Comparison of ENCODE assay signal across 8 cellular contexts in the genomic region with DNA sequence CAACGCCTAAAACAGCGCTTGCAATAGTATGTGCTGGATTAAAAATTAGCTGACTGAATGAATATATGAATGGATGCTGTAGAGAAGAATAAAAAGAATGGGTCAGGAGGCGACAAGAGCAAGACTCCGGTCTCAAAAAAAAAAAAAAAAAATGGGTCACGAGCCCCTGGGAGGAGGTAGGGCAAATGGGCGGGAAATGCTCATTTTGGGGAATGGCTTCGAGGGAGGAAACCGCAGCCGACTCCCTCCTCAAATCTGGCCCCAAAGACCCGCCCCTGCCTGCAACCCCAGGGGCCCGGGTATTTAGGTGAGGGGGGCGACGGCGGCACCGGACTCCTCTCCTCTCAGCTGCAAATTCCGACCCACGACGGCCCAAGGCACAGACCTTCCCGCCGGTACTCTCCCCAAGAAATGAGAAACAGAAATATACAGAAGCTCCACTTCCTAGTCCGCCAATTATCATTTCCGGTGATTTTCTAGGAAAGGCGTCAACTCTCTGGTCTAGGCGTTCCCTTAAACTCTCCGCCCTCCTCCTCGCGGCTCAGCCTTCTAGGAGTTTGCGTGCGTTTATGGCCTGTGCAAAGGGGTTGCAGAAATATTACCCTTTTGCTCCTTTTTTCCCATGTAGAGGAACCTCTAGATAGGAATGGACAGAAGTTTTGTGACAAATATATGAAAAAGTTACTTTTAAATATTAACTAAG. TPM values are rescaled to one million over a fixed set of nuclear protein-coding genes. Genes with fewer than 3 reads are reported as not detected.
DNase-seq lines count a peak whose midpoint lies in the region; ATAC-seq and TF ChIP-seq lines count a peak whose summit lies in the region.

A gene (minus strand): TSS at position 133 of the 703 bp plus-strand sequence. CDS start 1,361 bp downstream, outside the sequence.

- TF ChIP-seq CTCF in heart left ventricle (IDR thresholded peaks at IDR 0.05): no peak

- H3K36me3 Mint-ChIP-seq in activated naive CD8-positive, alpha-beta T cell: no peaks in the 10 kb centered on the region

- H3K27me3 ChIP-seq in heart left ventricle: peaks cover 0 to 20% (median 1%) of the 10 kb centered on the region in 9 donors
- H3K27me3 ChIP-seq in trophoblast cell (ENCODE audit: insufficient read depth, low read length): no peaks in the 10 kb centered on the region

- H3K79me1 ChIP-seq in trophoblast cell (ENCODE audit: low read length): peaks cover 2% of the 10 kb centered on the region

- no peak within 1 kb of the TSS for H3K23ac ChIP-seq in trophoblast cell (ENCODE audit: low read length)

- H3K4me1 Mint-ChIP-seq in activated naive CD8-positive, alpha-beta T cell (ENCODE audit: low read depth): peaks cover 18% of the 10 kb centered on the region

- H2AK5ac ChIP-seq in trophoblast cell (ENCODE audit: low read length): no peak within 1 kb of the TSS

- H3K9me3 ChIP-seq in heart left ventricle (no peaks in the 10 kb centered on the region), trophoblast cell (ENCODE audit: insufficient read depth, low read depth, low read length) (no peaks in the 10 kb centered on the region)

- H2AFZ ChIP-seq in trophoblast cell (ENCODE audit: insufficient read depth, low read length, poor library complexity): peak within 1 kb of the TSS; percentile 59

- H2BK5ac ChIP-seq in trophoblast cell (ENCODE audit: low read depth, low read length, poor library complexity): no peak within 1 kb of the TSS

- H3K9me3 Mint-ChIP-seq in activated naive CD8-positive, alpha-beta T cell (ENCODE audit: low read depth): no peaks in the 10 kb centered on the region

- no peak within 1 kb of the TSS for H2BK120ac ChIP-seq in trophoblast cell (ENCODE audit: insufficient read depth, low read length, poor library complexity)

- peak within 1 kb of the TSS; percentile 90 for H3K4me3 Mint-ChIP-seq in activated naive CD8-positive, alpha-beta T cell

- no peak within 1 kb of the TSS for H3K9ac ChIP-seq in trophoblast cell (ENCODE audit: low read length)

- no peak within 1 kb of the TSS for H2BK12ac ChIP-seq in trophoblast cell (ENCODE audit: low read length)

- no peaks in the 10 kb centered on the region for H3K27me3 Mint-ChIP-seq in activated naive CD8-positive, alpha-beta T cell

- no peaks in the 10 kb centered on the region for H3K79me2 ChIP-seq in trophoblast cell (ENCODE audit: control insufficient read depth, insufficient read depth, low read length, poor library complexity)

- no peak within 1 kb of the TSS for H3K18ac ChIP-seq in trophoblast cell (ENCODE audit: low read length)

- H4K91ac ChIP-seq in trophoblast cell (ENCODE audit: low read depth, low read length): peak within 1 kb of the TSS; percentile 85

- peak; percentile 82 for DNase-seq in Daoy (ENCODE audit: low read depth)
- DNase-seq in NCI-H460 (ENCODE audit: extremely low read depth, low read depth): peak; percentile 28
- peak in 4 of 5 donors; percentile 56 to 65 (median 59) for DNase-seq in heart left ventricle
- peak; percentile 10 to 64 for DNase-seq in trophoblast cell
- no peak for DNase-seq in T-helper 9 cell
- no peak for DNase-seq in NCI-H2029 (lab: John Stamatoyannopoulos, UW)

- H4K8ac ChIP-seq in trophoblast cell (ENCODE audit: low read depth, low read length): peak within 1 kb of the TSS; percentile 96

- intact Hi-C loops in heart left ventricle (cut with DNase I): loop anchor here in 2 of 10 donors (1.0 to 2.0 kb wide), 2 partner anchors 21 to 24 kb away; no protein-coding TSS in a partner anchor

- H3K4me2 ChIP-seq in trophoblast cell (ENCODE audit: low read length): peak within 1 kb of the TSS; percentile 73

- H3K27ac Mint-ChIP-seq in activated naive CD8-positive, alpha-beta T cell: peak within 1 kb of the TSS; percentile 50

- 9 to 12% (median 10%) methylated on average over 29 of the region's 29 CpGs for WGBS in heart left ventricle, 4 donors
- WGBS in trophoblast cell (ENCODE audit: extremely low coverage, insufficient coverage, insufficient read length): no CpG with 5 or more reads among the region's 29 CpGs

- no peak within 1 kb of the TSS for H3K14ac ChIP-seq in trophoblast cell (ENCODE audit: low read length)

- ATAC-seq in heart left ventricle: peak; percentile 82 to 96 (median 94)
- no peak for ATAC-seq in GM19455 (IDR thresholded peaks at IDR 0.05; ENCODE audit: unreplicated experiment)

- peak within 1 kb of the TSS; percentile 51 for H4K12ac ChIP-seq in trophoblast cell (ENCODE audit: low read depth, low read length)

- H3K4me3 ChIP-seq in heart left ventricle: peak within 1 kb of the TSS; percentile 28 to 68 (median 57)
- peak within 1 kb of the TSS; percentile 71 for H3K4me3 ChIP-seq in trophoblast cell (ENCODE audit: low read depth, low read length)

- H3K4ac ChIP-seq in trophoblast cell (ENCODE audit: low read depth, low read length): no peak within 1 kb of the TSS

- no peaks in the 10 kb centered on the region for H3K36me3 ChIP-seq in heart left ventricle
- no peaks in the 10 kb centered on the region for H3K36me3 ChIP-seq in trophoblast cell (ENCODE audit: control insufficient read depth in 1 of 2, insufficient read depth in 2 of 2, low read length in 2 of 2)

- peak in 1 of 2 donors; percentile 21 for TF ChIP-seq POLR2A in heart left ventricle (IDR thresholded peaks at IDR 0.05)

- H3K4me1 ChIP-seq in heart left ventricle: peaks cover 0 to 6% (median 0%) of the 10 kb centered on the region in 12 donors
- H3K4me1 ChIP-seq in trophoblast cell (ENCODE audit: control insufficient read depth in 1 of 2, insufficient read depth in 2 of 2, low read length in 2 of 2): no peaks in the 10 kb centered on the region

- peak within 1 kb of the TSS in 11 of 12 donors; percentile 1 to 73 (median 55) for H3K27ac ChIP-seq in heart left ventricle
- no peak within 1 kb of the TSS for H3K27ac ChIP-seq in trophoblast cell (ENCODE audit: low read depth, low read length)

RNA-seq across cellular contexts. Expression of the gene that starts here (rescaled TPM):
- total RNA-seq in Daoy (2014; rRNA removed; shearing (Covaris generic)): 0.74 and 2.1 TPM in 2 replicates
- total RNA-seq in NCI-H460 (2014; rRNA removed; shearing (Covaris generic)): 0.20 and 0.32 TPM in 2 replicates
- 0.22 TPM in 1 of 2 replicates, not detected in the other for polyA plus RNA-seq in NCI-H460 (2014; cell fraction: nucleus; rRNA removed)
- under 1 TPM in 7 of 9 donors, not detected in 2; 0.07 to 0.84 (median 0.20) TPM for total RNA-seq in heart left ventricle
- under 1 TPM; 0.21 to 0.34 TPM for polyA plus RNA-seq in heart left ventricle
- 0.53 and 0.67 TPM in 2 replicates for polyA plus RNA-seq in trophoblast cell (2013)

Comparison
In these comparisons a context has a peak if more than half of its experiments do, and no peak if none do; other contexts are left out.
1. Peak in DNase-seq in NCI-H460; RNA of the gene not detected or under 1 TPM.
2. Peak in DNase-seq, ATAC-seq, H3K4me3 ChIP-seq and H3K27ac ChIP-seq in heart left ventricle; RNA of the gene not detected or under 1 TPM.
3. DNase-seq: peak in Daoy (single experiment) and trophoblast cell (2 of 2); none in T-helper 9 cell (single experiment) and NCI-H2029 (single experiment).